Comparison of ENCODE assay signal across 15 cellular contexts in genomic region chr11:47750725-47751124, GRCh38. TPM values are rescaled to one million over a fixed set of nuclear protein-coding genes. Genes with fewer than 3 reads are reported as not detected.
DNase-seq lines count a peak whose midpoint lies in the region; ATAC-seq and TF ChIP-seq lines count a peak whose summit lies in the region.
"Had no signal": no experiment of that assay in that cellular context is flagged by ENCODE, and none has a peak within 500 bp of the region (broad histone marks: within the 10 kb centered on the region; RNA-seq: fewer than 3 reads in every experiment).

No MANE protein-coding gene starts in this region.

- ATAC-seq in activated CD8-positive, alpha-beta T cell treated with anti-CD3 and anti-CD28 coated beads for 36 hours = no peak
- no peak for ATAC-seq in activated CD8-positive, alpha-beta T cell treated with anti-CD3 and anti-CD28 coated beads, Interleukin-2, amount 10 ng/mL, durations not matched to agents 7 days and 5 days
- ATAC-seq in naive thymus-derived CD4-positive, alpha-beta T cell = no peak
- ATAC-seq in HG03460 (IDR thresholded peaks at IDR 0.05; ENCODE audit: unreplicated experiment) = no peak
- ATAC-seq: Right ventricle myocardium inferior had no signal

- H3K9me3 Mint-ChIP-seq in activated CD8-positive, alpha-beta T cell treated with anti-CD3 and anti-CD28 coated beads for 36 hours = no peaks in the 10 kb centered on the region
- no peaks in the 10 kb centered on the region for H3K9me3 Mint-ChIP-seq in activated CD8-positive, alpha-beta T cell treated with anti-CD3 and anti-CD28 coated beads, Interleukin-2, amount 10 ng/mL, durations not matched to agents 7 days and 5 days (ENCODE audit: insufficient read depth)
- no peaks in the 10 kb centered on the region for H3K9me3 Mint-ChIP-seq in activated naive CD8-positive, alpha-beta T cell treated with anti-CD3 and anti-CD28 coated beads for 36 hours
- no peaks in the 10 kb centered on the region for H3K9me3 Mint-ChIP-seq in naive thymus-derived CD4-positive, alpha-beta T cell

- H3K4me3 ChIP-seq in HEK293 (ENCODE audit: low read depth, low read length) = no peak overlapping the region
- no peak overlapping the region for H3K4me3 ChIP-seq in naive thymus-derived CD4-positive, alpha-beta T cell (ENCODE audit: low read length)
- H3K4me3 ChIP-seq: HAP-1 had no signal

- H3K36me3 Mint-ChIP-seq in activated CD8-positive, alpha-beta T cell treated with anti-CD3 and anti-CD28 coated beads for 36 hours (ENCODE audit: low read depth) = peaks cover 44% of the 10 kb centered on the region
- peaks cover 57% of the 10 kb centered on the region for H3K36me3 Mint-ChIP-seq in activated CD8-positive, alpha-beta T cell treated with anti-CD3 and anti-CD28 coated beads, Interleukin-2, amount 10 ng/mL, durations not matched to agents 7 days and 5 days (ENCODE audit: low read depth)
- H3K36me3 Mint-ChIP-seq in activated naive CD8-positive, alpha-beta T cell treated with anti-CD3 and anti-CD28 coated beads for 36 hours = peaks cover 36% of the 10 kb centered on the region
- H3K36me3 Mint-ChIP-seq in naive thymus-derived CD4-positive, alpha-beta T cell = peaks cover 6 to 35% (median 19%) of the 10 kb centered on the region in 5 donors

- H3K9me3 ChIP-seq in HEK293 (ENCODE audit: control insufficient read depth, insufficient read depth, low read depth, low read length) = no peaks in the 10 kb centered on the region
- no peaks in the 10 kb centered on the region for H3K9me3 ChIP-seq in naive thymus-derived CD4-positive, alpha-beta T cell (ENCODE audit: control insufficient read depth in 2 of 3, low read length in 3 of 3)
- H3K9me3 ChIP-seq: BE2C, Caco-2, HAP-1 had no signal

- no peaks in the 10 kb centered on the region for H3K27me3 ChIP-seq in naive thymus-derived CD4-positive, alpha-beta T cell (ENCODE audit: control insufficient read depth in 2 of 2, insufficient read depth in 2 of 2, low read length in 2 of 2)
- H3K27me3 ChIP-seq: BE2C had no signal

- peak overlapping the region; percentile 31 for H3K27ac Mint-ChIP-seq in activated CD8-positive, alpha-beta T cell treated with anti-CD3 and anti-CD28 coated beads for 36 hours
- no peak overlapping the region for H3K27ac Mint-ChIP-seq in activated CD8-positive, alpha-beta T cell treated with anti-CD3 and anti-CD28 coated beads, Interleukin-2, amount 10 ng/mL, durations not matched to agents 7 days and 5 days
- H3K27ac Mint-ChIP-seq in activated naive CD8-positive, alpha-beta T cell treated with anti-CD3 and anti-CD28 coated beads for 36 hours = peak overlapping the region; percentile 35
- peak overlapping the region in 5 of 9 donors; percentile 36 to 68 (median 51) for H3K27ac Mint-ChIP-seq in naive thymus-derived CD4-positive, alpha-beta T cell

- no peak overlapping the region for H3K4me3 Mint-ChIP-seq in activated CD8-positive, alpha-beta T cell treated with anti-CD3 and anti-CD28 coated beads for 36 hours
- H3K4me3 Mint-ChIP-seq in activated CD8-positive, alpha-beta T cell treated with anti-CD3 and anti-CD28 coated beads, Interleukin-2, amount 10 ng/mL, durations not matched to agents 7 days and 5 days = no peak overlapping the region
- H3K4me3 Mint-ChIP-seq in activated naive CD8-positive, alpha-beta T cell treated with anti-CD3 and anti-CD28 coated beads for 36 hours = no peak overlapping the region
- H3K4me3 Mint-ChIP-seq in naive thymus-derived CD4-positive, alpha-beta T cell = no peak overlapping the region
- H3K4me3 Mint-ChIP-seq: CD4-positive, CD25-positive, alpha-beta regulatory T cell had no signal

- peaks cover 83 to 92% of the 10 kb centered on the region in 2 experiments for H3K36me3 ChIP-seq in HEK293 (ENCODE audit: control insufficient read depth in 2 of 2, insufficient read depth in 1 of 2, low read length in 2 of 2)
- peaks cover 42 to 77% (median 46%) of the 10 kb centered on the region in 3 experiments for H3K36me3 ChIP-seq in naive thymus-derived CD4-positive, alpha-beta T cell (ENCODE audit: control insufficient read depth in 2 of 3, insufficient read depth in 3 of 3, low read length in 3 of 3)

- no peak overlapping the region for H3K27ac ChIP-seq in HEK293 (ENCODE audit: extremely low read depth, low read depth, low read length)
- no peak overlapping the region for H3K27ac ChIP-seq in naive thymus-derived CD4-positive, alpha-beta T cell (ENCODE audit: low read depth, low read length)

- no peak for TF ChIP-seq CTCF in activated CD8-positive, alpha-beta T cell treated with anti-CD3 and anti-CD28 coated beads for 36 hours (IDR thresholded peaks at IDR 0.05)
- TF ChIP-seq CTCF in HEK293 (tag by site-specific recombination; IDR thresholded peaks at IDR 0.05) = no peak

- peaks cover 14% of the 10 kb centered on the region for H3K4me1 Mint-ChIP-seq in activated CD8-positive, alpha-beta T cell treated with anti-CD3 and anti-CD28 coated beads for 36 hours (ENCODE audit: low read depth)
- H3K4me1 Mint-ChIP-seq in activated CD8-positive, alpha-beta T cell treated with anti-CD3 and anti-CD28 coated beads, Interleukin-2, amount 10 ng/mL, durations not matched to agents 7 days and 5 days (ENCODE audit: low read depth) = peaks cover 2% of the 10 kb centered on the region
- peaks cover 11% of the 10 kb centered on the region for H3K4me1 Mint-ChIP-seq in activated naive CD8-positive, alpha-beta T cell treated with anti-CD3 and anti-CD28 coated beads for 36 hours
- H3K4me1 Mint-ChIP-seq in naive thymus-derived CD4-positive, alpha-beta T cell = peaks cover 2 to 31% (median 23%) of the 10 kb centered on the region in 7 donors

- H3K4me1 ChIP-seq in HEK293 (ENCODE audit: control insufficient read depth, insufficient read depth, low read length) = no peaks in the 10 kb centered on the region
- H3K4me1 ChIP-seq in naive thymus-derived CD4-positive, alpha-beta T cell (ENCODE audit: control insufficient read depth in 2 of 2, insufficient read depth in 2 of 2, low read length in 2 of 2) = no peaks in the 10 kb centered on the region
- H3K4me1 ChIP-seq: BE2C, Caco-2, HAP-1 had no signal

- H3K27me3 Mint-ChIP-seq in activated CD8-positive, alpha-beta T cell treated with anti-CD3 and anti-CD28 coated beads for 36 hours = no peaks in the 10 kb centered on the region
- H3K27me3 Mint-ChIP-seq in activated CD8-positive, alpha-beta T cell treated with anti-CD3 and anti-CD28 coated beads, Interleukin-2, amount 10 ng/mL, durations not matched to agents 7 days and 5 days (ENCODE audit: low read depth) = no peaks in the 10 kb centered on the region
- H3K27me3 Mint-ChIP-seq in activated naive CD8-positive, alpha-beta T cell treated with anti-CD3 and anti-CD28 coated beads for 36 hours = no peaks in the 10 kb centered on the region
- H3K27me3 Mint-ChIP-seq in naive thymus-derived CD4-positive, alpha-beta T cell = no peaks in the 10 kb centered on the region
- H3K27me3 Mint-ChIP-seq: CD4-positive, CD25-positive, alpha-beta regulatory T cell had no signal

- POLR2A ChIA-PET in activated CD8-positive, alpha-beta T cell treated with anti-CD3 and anti-CD28 coated beads for 36 hours (lab: Charles Lee) = interaction anchor here (0.8 to 1.8 kb wide), 2 partner anchors 12 to 25 kb away, joined by 3 to 5 read pairs; no protein-coding TSS in a partner anchor
- POLR2A ChIA-PET in activated CD8-positive, alpha-beta T cell treated with anti-CD3 and anti-CD28 coated beads, Interleukin-2, amount 10 ng/mL, durations not matched to agents 7 days and 5 days (lab: Charles Lee) = interaction anchor here (0.6 kb wide), 1 partner anchor 63 kb away, joined by 5 read pairs; no protein-coding TSS in a partner anchor
- POLR2A ChIA-PET in HEK293 (lab: Yijun Ruan, JAX) = no interaction called here
- POLR2A ChIA-PET in naive thymus-derived CD4-positive, alpha-beta T cell (lab: Charles Lee) = no interaction called here

- intact Hi-C loops in activated CD8-positive, alpha-beta T cell treated with anti-CD3 and anti-CD28 coated beads for 36 hours (cut with micrococcal nuclease) = no loop called here
- intact Hi-C loops in naive thymus-derived CD4-positive, alpha-beta T cell (cut with micrococcal nuclease) = loop anchor here in 1 of 2 donors (2.0 kb wide), 1 partner anchor 16 kb away; the partner anchor contains the start of gene FNBP4

- DNase-seq in activated CD8-positive, alpha-beta T cell treated with anti-CD3 and anti-CD28 coated beads for 36 hours = no peak
- DNase-seq in activated CD8-positive, alpha-beta T cell treated with anti-CD3 and anti-CD28 coated beads, Interleukin-2, amount 10 ng/mL, durations not matched to agents 7 days and 5 days = no peak
- DNase-seq in activated naive CD8-positive, alpha-beta T cell treated with anti-CD3 and anti-CD28 coated beads for 36 hours = no peak
- DNase-seq in naive thymus-derived CD4-positive, alpha-beta T cell = no peak
- no peak for DNase-seq in H4 (ENCODE audit: low spot score)
- DNase-seq: BE2C; Caco-2; CD4-positive, CD25-positive, alpha-beta regulatory T cell; KBM-7; NCI-H1694 treated with DMSO at 0.1 percent for 48 hours; NCI-H748 treated with DMSO at 0.1 percent for 48 hours had no signal

- CTCF ChIA-PET in activated CD8-positive, alpha-beta T cell treated with anti-CD3 and anti-CD28 coated beads for 36 hours (lab: Charles Lee) = no interaction called here
- CTCF ChIA-PET in activated CD8-positive, alpha-beta T cell treated with anti-CD3 and anti-CD28 coated beads, Interleukin-2, amount 10 ng/mL, durations not matched to agents 7 days and 5 days (lab: Charles Lee) = no interaction called here
- CTCF ChIA-PET in HEK293 (lab: Yijun Ruan, JAX) = no interaction called here
- CTCF ChIA-PET in naive thymus-derived CD4-positive, alpha-beta T cell (lab: Charles Lee) = no interaction called here

TF ChIP-seq in HEK293, 187 proteins besides CTCF, POLR2A, EP300 and RAD21 (continues in another document):
- 0 out of 2 replicates have a peak, but pooled peaks have one; percentile 48 for TF ChIP-seq PRDM1 (tag by site-specific recombination; IDR thresholded peaks at IDR 0.05)

RNA-seq across cellular contexts. Expression of gene FNBP4, which starts 16.4 kb away (rescaled TPM):
- total RNA-seq in activated CD8-positive, alpha-beta T cell treated with anti-CD3 and anti-CD28 coated beads for 36 hours = 100 to 1,000 TPM; 114 to 117 TPM
- 100 to 1,000 TPM; 129 to 136 TPM for total RNA-seq in activated CD8-positive, alpha-beta T cell treated with anti-CD3 and anti-CD28 coated beads, Interleukin-2, amount 10 ng/mL, durations not matched to agents 7 days and 5 days
- 100 to 1,000 TPM; 107 to 116 TPM for total RNA-seq in activated naive CD8-positive, alpha-beta T cell treated with anti-CD3 and anti-CD28 coated beads for 36 hours
- total RNA-seq in naive thymus-derived CD4-positive, alpha-beta T cell = 100 to 1,000 TPM; 143 to 347 (median 280) TPM
- polyA plus RNA-seq in naive thymus-derived CD4-positive, alpha-beta T cell = 10 to 100 TPM; 49.0 to 54.4 TPM
- total RNA-seq in H4 (2014; rRNA removed; shearing (Covaris generic)) = 13.1 and 17.6 TPM in 2 replicates

RNA-seq across cellular contexts. Expression of gene AGBL2, which starts 35.6 kb away (rescaled TPM):
- 1 to 10 TPM; 4.5 to 7.1 TPM for total RNA-seq in activated CD8-positive, alpha-beta T cell treated with anti-CD3 and anti-CD28 coated beads for 36 hours
- 1 to 10 TPM; 5.6 to 7.8 TPM for total RNA-seq in activated CD8-positive, alpha-beta T cell treated with anti-CD3 and anti-CD28 coated beads, Interleukin-2, amount 10 ng/mL, durations not matched to agents 7 days and 5 days
- total RNA-seq in activated naive CD8-positive, alpha-beta T cell treated with anti-CD3 and anti-CD28 coated beads for 36 hours = 1 to 10 TPM; 2.9 to 5.5 TPM
- total RNA-seq in naive thymus-derived CD4-positive, alpha-beta T cell = 10 to 100 TPM in 1 of 5 experiments, 1 to 10 TPM in 4; 4.7 to 11.3 (median 8.1) TPM
- polyA plus RNA-seq in naive thymus-derived CD4-positive, alpha-beta T cell = 1 to 10 TPM in 1 of 2 donors, under 1 TPM in 1; 0.33 to 1.8 TPM
- total RNA-seq in H4 (2014; rRNA removed; shearing (Covaris generic)) = 0.12 TPM in 2 replicates

Comparison
In these comparisons a context has a peak if more than half of its experiments do, and no peak if none do; other contexts are left out.
1. POLR2A ChIA-PET loops: an anchor here in activated CD8-positive, alpha-beta T cell treated with anti-CD3 and anti-CD28 coated beads for 36 hours (0.8 to 1.8 kb wide) and activated CD8-positive, alpha-beta T cell treated with anti-CD3 and anti-CD28 coated beads, Interleukin-2, amount 10 ng/mL, durations not matched to agents 7 days and 5 days (0.6 kb wide); none called in HEK293 and naive thymus-derived CD4-positive, alpha-beta T cell.